In the genomic region with DNA sequence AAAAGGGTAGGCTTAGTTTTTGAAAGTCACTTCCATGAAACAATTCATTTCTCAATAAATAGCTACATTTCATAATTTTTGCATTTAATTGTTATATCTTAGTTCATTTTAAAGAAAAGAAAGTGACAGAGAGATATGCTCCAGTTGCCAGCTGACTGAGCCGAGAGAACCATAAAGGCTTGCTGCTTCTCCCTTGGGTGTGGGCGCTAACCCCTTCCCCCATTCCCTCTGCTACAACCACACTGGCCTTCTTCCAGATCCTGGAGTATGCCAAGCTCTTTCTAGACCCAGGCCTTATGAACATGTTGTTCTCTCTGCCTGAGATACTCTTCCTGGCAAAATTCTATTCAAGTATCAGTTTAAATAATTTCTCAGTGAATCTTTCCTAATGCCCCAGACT, we compare ENCODE assay signal across 14 cellular contexts. TPM values are rescaled to one million over a fixed set of nuclear protein-coding genes. Genes with fewer than 3 reads are reported as not detected.
DNase-seq lines count a peak whose midpoint lies in the region; ATAC-seq and TF ChIP-seq lines count a peak whose summit lies in the region.
"Had no signal": no experiment of that assay in that cellular context is flagged by ENCODE, and none has a peak within 500 bp of the region (broad histone marks: within the 10 kb centered on the region; RNA-seq: fewer than 3 reads in every experiment).

No MANE protein-coding gene starts in this region.

- H3K27ac Mint-ChIP-seq in brain, result peak overlapping the region in 4 of 5 experiments; percentile 28 to 93 (median 82)
- H3K27ac Mint-ChIP-seq: activated naive CD8-positive, alpha-beta T cell treated with anti-CD3 and anti-CD28 coated beads for 36 hours; CD8-positive, alpha-beta T cell; T-helper 2 cell treated with Interferon-gamma antibody and Interleukin-4, amounts not matched to agents 5 μg/mL and 100 μg/mL, for 36 hours had no signal

- peaks cover 21 to 77% of the 10 kb centered on the region in 2 donors for H3K4me1 ChIP-seq in left lung

- H3K27me3 Mint-ChIP-seq in brain, result peaks cover 3% of the 10 kb centered on the region

- H3K9me3 Mint-ChIP-seq in brain, result peaks cover 0 to 6% (median 4%) of the 10 kb centered on the region in 5 experiments
- H3K9me3 Mint-ChIP-seq: activated naive CD8-positive, alpha-beta T cell treated with anti-CD3 and anti-CD28 coated beads for 36 hours; CD8-positive, alpha-beta T cell; T-helper 2 cell treated with Interferon-gamma antibody and Interleukin-4, amounts not matched to agents 5 μg/mL and 100 μg/mL, for 36 hours had no signal

- TF ChIP-seq CTCF in brain (conservative IDR thresholded peaks at IDR 0.05) (no peak), left lung (IDR thresholded peaks at IDR 0.05) (no peak)

- H3K27ac ChIP-seq in left lung, result peak overlapping the region; percentile 5 to 42

- H3K4me1 Mint-ChIP-seq in brain, result peaks cover 54% of the 10 kb centered on the region

- peaks cover 22% of the 10 kb centered on the region for H3K36me3 Mint-ChIP-seq in brain
- H3K36me3 Mint-ChIP-seq: activated naive CD8-positive, alpha-beta T cell treated with anti-CD3 and anti-CD28 coated beads for 36 hours; CD8-positive, alpha-beta T cell had no signal

- intact Hi-C loops in left lung (cut with DNase I), result no loop called here

- H3K4me3 Mint-ChIP-seq in brain, result peak overlapping the region in 1 of 5 experiments; percentile 52
- H3K4me3 Mint-ChIP-seq: activated naive CD8-positive, alpha-beta T cell treated with anti-CD3 and anti-CD28 coated beads for 36 hours; CD8-positive, alpha-beta T cell; T-helper 2 cell treated with Interferon-gamma antibody and Interleukin-4, amounts not matched to agents 5 μg/mL and 100 μg/mL, for 36 hours had no signal

- no peaks in the 10 kb centered on the region for H3K36me3 ChIP-seq in left lung

- H3K4me3 ChIP-seq in left lung, result no peak overlapping the region

- H3K27me3 ChIP-seq in left lung, result no peaks in the 10 kb centered on the region

- H3K9me3 ChIP-seq in left lung, result no peaks in the 10 kb centered on the region

- peak; percentile 29 for DNase-seq in NCI-H2029 treated with DMSO at 0.1 percent for 48 hours (lab: John Stamatoyannopoulos, UW)
- no peak for DNase-seq in left lung
- peak; percentile 82 for DNase-seq in superior temporal gyrus (ENCODE audit: extremely low spot score)
- no peak for DNase-seq in NCI-H748 treated with DMSO at 0.1 percent for 48 hours (lab: John Stamatoyannopoulos, UW)
- DNase-seq: activated naive CD8-positive, alpha-beta T cell treated with anti-CD3 and anti-CD28 coated beads for 36 hours; CD8-positive, alpha-beta T cell; effector CD4-positive, alpha-beta T cell; NCI-H1105 treated with DMSO at 0.1 percent for 48 hours had no signal

- ATAC-seq in left lung (peak; percentile 59), GM18907 (IDR thresholded peaks at IDR 0.05; ENCODE audit: unreplicated experiment) (no peak), GM18498 (IDR thresholded peaks at IDR 0.05; ENCODE audit: unreplicated experiment) (no peak), GM21528 (IDR thresholded peaks at IDR 0.05; ENCODE audit: low FRiP score, unreplicated experiment) (no peak)
- ATAC-seq: CD8-positive, alpha-beta T cell; Panc1 had no signal

RNA-seq across cellular contexts. Expression of a gene that starts 12.3 kb away (rescaled TPM):
- polyA plus RNA-seq in brain (ENCODE audit: insufficient read depth, low read depth, low replicate concordance), result 107 TPM
- total RNA-seq in left lung, result 100 to 1,000 TPM; 123 to 165 TPM

RNA-seq across cellular contexts. Expression of a gene that starts 40.8 kb away (rescaled TPM):
- 48.5 TPM for polyA plus RNA-seq in brain (ENCODE audit: insufficient read depth, low read depth, low replicate concordance)
- 10 to 100 TPM; 62.2 to 89.0 TPM for total RNA-seq in left lung

Comparison
In these comparisons a context has a peak if more than half of its experiments do, and no peak if none do; other contexts are left out.
1. DNase-seq: peak in NCI-H2029 treated with DMSO at 0.1 percent for 48 hours (single experiment) and superior temporal gyrus (single experiment); none in left lung (0 of 2) and NCI-H748 treated with DMSO at 0.1 percent for 48 hours (single experiment).